1 cellular context compared by ENCODE assay signal in genomic region chr10:71128311-71129010, GRCh38.
TF ChIP-seq lines count a peak whose summit lies in the region.

No MANE protein-coding gene starts in this region.

TF ChIP-seq in HepG2, 621 proteins besides CTCF, POLR2A, EP300 and RAD21:
- TF ChIP-seq ZNF737 (CRISPR knock-in tag; IDR thresholded peaks at IDR 0.05; ENCODE audit: borderline replicate concordance), result no peak
- TF ChIP-seq STAT5B (CRISPR knock-in tag; IDR thresholded peaks at IDR 0.05), result no peak
- no peak for TF ChIP-seq ZNF749 (CRISPR knock-in tag; IDR thresholded peaks at IDR 0.05; ENCODE audit: borderline replicate concordance)
- TF ChIP-seq ARID5B (CRISPR knock-in tag; IDR thresholded peaks at IDR 0.05), result no peak
- TF ChIP-seq ZNF225 (CRISPR knock-in tag; IDR thresholded peaks at IDR 0.05), result no peak
- no peak for TF ChIP-seq FOXO4 (CRISPR knock-in tag; conservative IDR thresholded peaks at IDR 0.05)
- no peak for TF ChIP-seq SOX13 (IDR thresholded peaks at IDR 0.05)
- no peak for TF ChIP-seq SOX13 (CRISPR knock-in tag; conservative IDR thresholded peaks at IDR 0.05 in 1 of 2, IDR thresholded peaks at IDR 0.05 in 1 of 2)
- TF ChIP-seq ATF5 (CRISPR knock-in tag; IDR thresholded peaks at IDR 0.05; ENCODE audit: low read depth), result no peak
- no peak for TF ChIP-seq ZKSCAN8 (CRISPR knock-in tag; IDR thresholded peaks at IDR 0.05; ENCODE audit: borderline replicate concordance)
- TF ChIP-seq HNRNPH1 (optimal IDR thresholded peaks at IDR 0.05; ENCODE audit: low read depth, low read length), result no peak
- no peak for TF ChIP-seq EHMT2 (IDR thresholded peaks at IDR 0.05; ENCODE audit: borderline replicate concordance, low read depth, low read length)
- no peak for TF ChIP-seq MTA3 (CRISPR knock-in tag; IDR thresholded peaks at IDR 0.05)
- no peak for TF ChIP-seq SRY (CRISPR knock-in tag; IDR thresholded peaks at IDR 0.05)
- TF ChIP-seq STAG1 (CRISPR knock-in tag; IDR thresholded peaks at IDR 0.05), result no peak
- no peak for TF ChIP-seq ZNF468 (CRISPR knock-in tag; IDR thresholded peaks at IDR 0.05)
- TF ChIP-seq SIX4 (CRISPR knock-in tag; IDR thresholded peaks at IDR 0.05), result no peak
- no peak for TF ChIP-seq BHLHE40 (IDR thresholded peaks at IDR 0.05; ENCODE audit: low read length)
- no peak for TF ChIP-seq MXD1 (CRISPR knock-in tag; IDR thresholded peaks at IDR 0.05)
